ENCODE assay signal across 17 cellular contexts in the genomic region with DNA sequence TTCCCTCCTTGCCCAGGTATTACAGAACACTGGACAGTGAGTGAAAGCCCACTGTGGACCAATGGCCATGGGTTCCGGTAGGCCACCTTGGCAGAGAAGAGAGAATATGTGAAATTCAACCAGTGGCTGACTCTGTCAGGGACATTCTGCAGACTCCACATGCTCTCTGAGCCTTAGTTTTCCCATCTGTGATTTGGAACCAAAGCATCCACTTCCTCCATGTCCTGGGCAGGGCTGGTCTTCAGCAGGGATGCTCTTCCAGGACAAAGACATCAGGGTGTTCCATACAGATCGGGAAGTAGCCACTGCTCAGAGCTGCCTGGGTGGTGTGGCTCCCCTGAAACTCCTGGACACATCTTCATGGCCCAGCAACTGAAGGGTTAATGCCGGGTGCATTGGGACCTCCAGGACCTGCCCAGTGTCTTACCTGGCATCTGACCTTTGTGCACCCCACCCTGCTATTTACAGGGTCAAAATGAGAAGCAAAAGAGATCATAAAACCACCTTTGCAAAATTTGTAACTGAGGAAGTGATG. TPM values are rescaled to one million over a fixed set of nuclear protein-coding genes. Genes with fewer than 3 reads are reported as not detected.
A peak's percentile ranks its signal among the peaks of the same experiment; 100 is the strongest.
DNase-seq lines count a peak whose midpoint lies in the region; ATAC-seq and TF ChIP-seq lines count a peak whose summit lies in the region.
"Had no signal": no experiment of that assay in that cellular context is flagged by ENCODE, and none has a peak within 500 bp of the region (broad histone marks: within the 10 kb centered on the region; RNA-seq: fewer than 3 reads in every experiment).

No MANE protein-coding gene starts in this region.

- no peaks in the 10 kb centered on the region for H3K27me3 ChIP-seq in mammary epithelial cell (ENCODE audit: insufficient read depth, low read length)
- H3K27me3 ChIP-seq in breast epithelium, result no peaks in the 10 kb centered on the region
- H3K27me3 ChIP-seq in MM.1S (replicated peaks; ENCODE audit: insufficient read depth, low read length), result no peaks in the 10 kb centered on the region
- H3K27me3 ChIP-seq in esophagus muscularis mucosa, result peaks cover 0 to 8% (median 0%) of the 10 kb centered on the region in 4 donors

- H3K36me3 ChIP-seq in mammary epithelial cell (ENCODE audit: insufficient read depth, low read length) (no peaks in the 10 kb centered on the region), breast epithelium (no peaks in the 10 kb centered on the region), MM.1S (replicated peaks; ENCODE audit: insufficient read depth, low read length) (no peaks in the 10 kb centered on the region), esophagus muscularis mucosa (no peaks in the 10 kb centered on the region)
- H3K36me3 ChIP-seq: MG63 had no signal

- H3K9ac ChIP-seq in mammary epithelial cell (ENCODE audit: insufficient read depth, low read length) (no peak overlapping the region), MM.1S (ENCODE audit: low read length) (no peak overlapping the region)
- H3K9ac ChIP-seq: SK-N-SH had no signal

- H2AFZ ChIP-seq in mammary epithelial cell (ENCODE audit: low read depth, low read length) (peak overlapping the region; percentile 20), MM.1S (ENCODE audit: low read length) (peak overlapping the region; percentile 64)

- H3K27ac ChIP-seq in mammary epithelial cell (ENCODE audit: insufficient read depth, low read depth, low read length) (no peak overlapping the region), breast epithelium (no peak overlapping the region), MM.1S (ENCODE audit: low read length) (no peak overlapping the region), esophagus muscularis mucosa (replicated peaks in 1 of 4) (no peak overlapping the region)

- H3K4me2 ChIP-seq in mammary epithelial cell (ENCODE audit: insufficient read depth, low read depth, low read length), result no peak overlapping the region
- peak overlapping the region; percentile 41; the same call in 1 of the 2 replicates for H3K4me2 ChIP-seq in MM.1S (ENCODE audit: low read depth, low read length)

- H3K79me2 ChIP-seq in mammary epithelial cell (ENCODE audit: insufficient read depth, low read length), result no peaks in the 10 kb centered on the region
- H3K79me2 ChIP-seq in MM.1S (ENCODE audit: low read length), result no peaks in the 10 kb centered on the region

- intact Hi-C loops in mammary epithelial cell (cut with micrococcal nuclease), result loop anchor here (1.0 to 10.0 kb wide), 6 partner anchors 139 to 469 kb away; a partner anchor contains a TSS
- intact Hi-C loops in breast epithelium (cut with DNase I; ENCODE audit: low total_unique reads), result no loop called here
- intact Hi-C loops in esophagus muscularis mucosa (cut with DNase I), result loop anchor here (10.0 kb wide), 1 partner anchor 145 kb away; no protein-coding TSS in a partner anchor

- 64% methylated on average over 3 of the region's 3 CpGs for WGBS in mammary epithelial cell (ENCODE audit: low coverage, missing lambda C conversion rate)
- 79% methylated on average over 3 of the region's 3 CpGs for WGBS in esophagus muscularis mucosa

- in situ Hi-C loops in mammary epithelial cell (cut with MboI; ENCODE audit: low sequenced_read_pairs in 2 of 2), result loop anchor here (25.0 kb wide), 2 partner anchors 218 to 468 kb away; a partner anchor contains a TSS

- CTCF ChIA-PET in mammary epithelial cell (lab: Charles Lee; ENCODE audit: low non-redundant PET), result no interaction called here

- TF ChIP-seq EP300 in esophagus muscularis mucosa (IDR thresholded peaks at IDR 0.05), result no peak

- H4K20me1 ChIP-seq in mammary epithelial cell (ENCODE audit: insufficient read depth, low read length) (no peaks in the 10 kb centered on the region), MM.1S (ENCODE audit: insufficient read depth, low read length) (no peaks in the 10 kb centered on the region)

- ATAC-seq in GM21367 (IDR thresholded peaks at IDR 0.05; ENCODE audit: unreplicated experiment) (no peak), HG03460 (IDR thresholded peaks at IDR 0.05; ENCODE audit: unreplicated experiment) (no peak)

- H3K9me3 ChIP-seq in mammary epithelial cell (replicated peaks; ENCODE audit: insufficient read depth, low read length) (no peaks in the 10 kb centered on the region), breast epithelium (no peaks in the 10 kb centered on the region), MM.1S (replicated peaks; ENCODE audit: insufficient read depth, low read length) (no peaks in the 10 kb centered on the region), esophagus muscularis mucosa (no peaks in the 10 kb centered on the region)
- H3K9me3 ChIP-seq: MG63, SK-N-SH had no signal

- dilution Hi-C loops in mammary epithelial cell (cut with HindIII; ENCODE audit: low sequenced_read_pairs), result loop anchor here (25.0 kb wide), 1 partner anchor 243 kb away; no protein-coding TSS in a partner anchor

- TF ChIP-seq CTCF in mammary epithelial cell (conservative IDR thresholded peaks at IDR 0.05 in 1 of 2, IDR thresholded peaks at IDR 0.05 in 1 of 2; ENCODE audit: extremely low read depth in 1 of 2, insufficient read depth in 1 of 2, low read depth in 1 of 2, low read length in 2 of 2), result no peak
- no peak for TF ChIP-seq CTCF in breast epithelium (IDR thresholded peaks at IDR 0.05)
- TF ChIP-seq CTCF in MM.1S (IDR thresholded peaks at IDR 0.05; ENCODE audit: low read length), result no peak
- TF ChIP-seq CTCF in esophagus muscularis mucosa (IDR thresholded peaks at IDR 0.05), result no peak

- DNase-seq in mammary epithelial cell (no peak), breast epithelium (ENCODE audit: low spot score in 2 of 2) (no peak), MM.1S (no peak), esophagus muscularis mucosa (ENCODE audit: extremely low spot score) (peak; percentile 82), NCI-H82 treated with DMSO at 0.1 percent for 48 hours (lab: John Stamatoyannopoulos, UW; ENCODE audit: unreplicated experiment) (no peak), COR-L47 (lab: John Stamatoyannopoulos, UW) (no peak)
- DNase-seq: DMS153, NCI-H2029 treated with DMSO at 0.1 percent for 48 hours, NCI-H526 treated with DMSO at 0.1 percent for 48 hours had no signal

- no peaks in the 10 kb centered on the region for H3K4me1 ChIP-seq in mammary epithelial cell (ENCODE audit: insufficient read depth, low read length)
- no peaks in the 10 kb centered on the region for H3K4me1 ChIP-seq in breast epithelium
- peaks cover 13% of the 10 kb centered on the region for H3K4me1 ChIP-seq in MM.1S (ENCODE audit: low read length)
- H3K4me1 ChIP-seq in esophagus muscularis mucosa, result peaks cover 0 to 8% (median 5%) of the 10 kb centered on the region in 4 donors

- BruUV-seq in mammary epithelial cell (replicated peaks; lab: Mats Ljungman, UMichigan), result no TSS peak

- TF ChIP-seq POLR2A in breast epithelium (IDR thresholded peaks at IDR 0.05) (no peak), esophagus muscularis mucosa (IDR thresholded peaks at IDR 0.05; ENCODE audit: low read depth) (no peak)

- no peaks in the 10 kb centered on the region for H3F3A ChIP-seq in MM.1S (ENCODE audit: insufficient read depth, low read length)

- H3K4me3 ChIP-seq in mammary epithelial cell (replicated peaks in 1 of 3; ENCODE audit: insufficient read depth in 1 of 3, low read depth in 2 of 3, low read length in 3 of 3) (no peak overlapping the region), breast epithelium (no peak overlapping the region), MM.1S (ENCODE audit: low read length) (no peak overlapping the region), esophagus muscularis mucosa (no peak overlapping the region)
- H3K4me3 ChIP-seq: K562, MG63 had no signal

- no peaks in the 10 kb centered on the region for H3K9me2 ChIP-seq in MM.1S (replicated peaks; ENCODE audit: insufficient read depth, low read length)
- H3K9me2 ChIP-seq: SK-N-SH had no signal

RNA-seq across cellular contexts. Expression of a gene that starts 28.3 kb away (rescaled TPM):
- not detected for total RNA-seq in mammary epithelial cell
- not detected for polyA plus RNA-seq in mammary epithelial cell
- not detected for polyA minus RNA-seq in mammary epithelial cell
- total RNA-seq in breast epithelium, result not detected
- not detected for total RNA-seq in esophagus muscularis mucosa
- total RNA-seq: HT1080, K562, LHCN-M2, NCI-H460 had no signal
- polyA plus RNA-seq: SK-N-SH had no signal
